19 cellular contexts compared by ENCODE assay signal in genomic region chr2:223494987-223495386, GRCh38.
"Had no signal": no experiment of that assay in that cellular context is flagged by ENCODE, and none has a peak within 500 bp of the region (broad histone marks: within the 10 kb centered on the region; RNA-seq: fewer than 3 reads in every experiment).

No MANE protein-coding gene starts in this region.

- H3K27me3 ChIP-seq: ascending aorta, pancreas, stomach, testis, upper lobe of left lung had no signal

- H3K36me3 Mint-ChIP-seq: immature natural killer cell; naive thymus-derived CD8-positive, alpha-beta T cell had no signal

- H3K27ac ChIP-seq: ascending aorta, lower lobe of right lung, pancreas, stomach, testis, upper lobe of left lung had no signal

- FAIRE-seq: bronchial epithelial cell, frontal cortex, pancreas had no signal

- H3K36me3 ChIP-seq: ascending aorta, lower lobe of right lung, pancreas, stomach, upper lobe of left lung had no signal

- ATAC-seq: effector memory CD8-positive, alpha-beta T cell; left colon; lower lobe of right lung; mucosa of descending colon; naive thymus-derived CD8-positive, alpha-beta T cell; pancreas had no signal

- H3K9me3 Mint-ChIP-seq: activated T-helper 1 cell treated with anti-CD3 and anti-CD28 coated beads, Interleukin-12 subunit alpha, Interleukin-12 subunit beta, Interleukin-2, Interleukin-4 antibody, amounts not matched to agents 30 ng/mL and 10 ng/mL and 1 ng/mL, durations not matched to agents 14 hours and 24 hours and 36 hours; immature natural killer cell had no signal

- DNase-seq: dermis blood vessel endothelial cell; effector memory CD8-positive, alpha-beta T cell; head of caudate nucleus; immature natural killer cell; left colon; lower lobe of right lung; mucosa of descending colon; naive thymus-derived CD8-positive, alpha-beta T cell; pancreas; stimulated activated CD4-positive, alpha-beta T cell treated with anti-CD3 and anti-CD28 coated beads, Interleukin-12 subunit alpha, Interleukin-12 subunit beta, amount 100 ng/mL, for 4 hours; stimulated activated CD4-positive, alpha-beta T cell treated with anti-CD3 and anti-CD28 coated beads, Interleukin-2, amount 100 ng/mL, for 24 hours; stomach; T1000; testis; upper lobe of left lung had no signal

- H3K27ac Mint-ChIP-seq: activated T-helper 1 cell treated with anti-CD3 and anti-CD28 coated beads, Interleukin-12 subunit alpha, Interleukin-12 subunit beta, Interleukin-2, Interleukin-4 antibody, amounts not matched to agents 30 ng/mL and 10 ng/mL and 1 ng/mL, durations not matched to agents 14 hours and 24 hours and 36 hours; effector memory CD8-positive, alpha-beta T cell; immature natural killer cell; naive thymus-derived CD8-positive, alpha-beta T cell had no signal

- H3K4me1 Mint-ChIP-seq: immature natural killer cell; naive thymus-derived CD8-positive, alpha-beta T cell had no signal

- H3K9me3 ChIP-seq: lower lobe of right lung, mucosa of descending colon, pancreas, stomach, testis, upper lobe of left lung had no signal

- H3K4me3 Mint-ChIP-seq: activated T-helper 1 cell treated with anti-CD3 and anti-CD28 coated beads, Interleukin-12 subunit alpha, Interleukin-12 subunit beta, Interleukin-2, Interleukin-4 antibody, amounts not matched to agents 30 ng/mL and 10 ng/mL and 1 ng/mL, durations not matched to agents 14 hours and 24 hours and 36 hours; effector memory CD8-positive, alpha-beta T cell; immature natural killer cell; naive thymus-derived CD8-positive, alpha-beta T cell had no signal

- H3K4me1 ChIP-seq: ascending aorta, lower lobe of right lung, stomach, testis, upper lobe of left lung had no signal

- H3K27me3 Mint-ChIP-seq: effector memory CD8-positive, alpha-beta T cell had no signal

- H3K4me3 ChIP-seq: ascending aorta, lower lobe of right lung, mucosa of descending colon, pancreas, stomach, testis, upper lobe of left lung had no signal
